Comparison of ENCODE assay signal across 24 cellular contexts in the genomic region with DNA sequence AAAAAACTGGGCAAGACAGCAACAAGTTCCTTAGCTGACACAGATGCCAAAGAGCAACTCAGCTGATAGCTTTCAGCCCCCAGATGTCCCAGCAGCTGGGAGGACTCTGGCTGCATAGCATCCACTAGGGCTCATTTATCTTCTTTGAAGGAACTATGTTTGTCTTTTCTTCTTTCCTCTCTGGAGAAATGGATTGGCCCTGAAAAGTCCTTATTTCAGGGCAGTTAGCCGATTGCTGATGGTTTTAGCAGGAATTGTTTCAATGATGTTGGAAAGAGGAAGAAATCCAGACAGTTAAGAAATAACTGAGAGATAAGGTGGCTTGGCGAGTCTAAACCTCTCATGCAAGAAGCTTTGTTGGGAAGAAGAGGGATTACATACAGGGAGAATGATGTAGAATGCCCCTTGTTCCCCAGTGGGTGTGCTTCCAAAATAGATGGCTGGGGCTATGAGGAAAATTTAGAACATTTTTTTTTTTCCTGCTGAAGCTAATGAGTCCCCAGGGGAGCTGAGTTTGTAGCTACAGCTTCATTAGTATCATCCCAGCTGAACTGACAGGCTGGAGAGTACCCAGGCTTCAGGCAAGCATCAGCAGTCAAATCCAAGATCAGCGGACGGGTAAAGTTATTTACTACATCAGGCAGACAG. TPM values are rescaled to one million over a fixed set of nuclear protein-coding genes. Genes with fewer than 3 reads are reported as not detected.
DNase-seq lines count a peak whose midpoint lies in the region; ATAC-seq and TF ChIP-seq lines count a peak whose summit lies in the region.
"Had no signal": no experiment of that assay in that cellular context is flagged by ENCODE, and none has a peak within 500 bp of the region (broad histone marks: within the 10 kb centered on the region; RNA-seq: fewer than 3 reads in every experiment).

No MANE protein-coding gene starts in this region.

- no peak overlapping the region for H3K4me3 ChIP-seq in endodermal cell (ENCODE audit: low read length)
- H3K4me3 ChIP-seq: SJCRH30 had no signal

- no peaks in the 10 kb centered on the region for H3K27me3 ChIP-seq in endodermal cell (ENCODE audit: control insufficient read depth, insufficient read depth, low read length, poor library complexity, severe bottlenecking)
- H3K27me3 ChIP-seq: SJCRH30 had no signal

- H3K4me1 ChIP-seq in endodermal cell (ENCODE audit: control insufficient read depth, insufficient read depth, low read length), result no peaks in the 10 kb centered on the region
- H3K4me1 ChIP-seq: SJCRH30 had no signal

- no peaks in the 10 kb centered on the region for H3K36me3 ChIP-seq in endodermal cell (ENCODE audit: control insufficient read depth, insufficient read depth, low read length)
- H3K36me3 ChIP-seq: SJCRH30 had no signal

- ATAC-seq in sciatic nerve (peak; percentile 79), HG03457 (IDR thresholded peaks at IDR 0.05; ENCODE audit: unreplicated experiment) (no peak)
- ATAC-seq in stimulated activated naive B cell treated with anti-CD40 and anti-IgM and Interleukin-4, amounts not matched to agents 10 μg/mL and 1 μg/mL and 100 μg/mL, for 72 hours (replicated peaks), result no peak

- H3K4me1 Mint-ChIP-seq in endodermal cell, result peaks cover 2% of the 10 kb centered on the region
- H3K4me1 Mint-ChIP-seq in stimulated activated naive B cell treated with anti-CD40 and anti-IgM and Interleukin-4, amounts not matched to agents 10 μg/mL and 1 μg/mL and 100 μg/mL, for 72 hours, result no peaks in the 10 kb centered on the region
- H3K4me1 Mint-ChIP-seq: activated CD4-positive, alpha-beta T cell treated with anti-CD3 and anti-CD28 coated beads, Interleukin-2, amount 10 ng/mL, durations not matched to agents 7 days and 5 days; neural crest cell had no signal

- peak; percentile 68 for DNase-seq in GM03348 (ENCODE audit: low spot score)
- DNase-seq in endodermal cell, result no peak
- DNase-seq in hepatic stellate cell (ENCODE audit: low spot score), result peak; percentile 18
- DNase-seq in sciatic nerve (ENCODE audit: low spot score), result no peak
- DNase-seq in EL, result no peak
- no peak for DNase-seq in NAMALWA (ENCODE audit: low spot score)
- DNase-seq in stimulated activated naive B cell treated with anti-CD40 and anti-IgM and Interleukin-4, amounts not matched to agents 10 μg/mL and 1 μg/mL and 100 μg/mL, for 72 hours, result no peak
- DNase-seq: activated CD4-positive, alpha-beta T cell treated with anti-CD3 and anti-CD28 coated beads, Interleukin-2, amount 10 ng/mL, durations not matched to agents 7 days and 5 days; activated CD8-positive, alpha-beta memory T cell treated with anti-CD3 and anti-CD28 coated beads, Interleukin-2, amount 50 U/mL, for 4 hours; activated effector memory CD4-positive, alpha-beta T cell treated with anti-CD3 and anti-CD28 coated beads, Interleukin-2, amount 50 U/mL, for 16 hours; AML-193; DMS79; effector CD4-positive, alpha-beta T cell; HFFc6; hypothalamus; KBM-7; midbrain; NCI-H2029; NCI-H526 treated with DMSO at 0.1 percent for 48 hours; OCI-M1; SJCRH30 had no signal

- 92 to 96% methylated on average over 4 of the region's 4 CpGs for WGBS in endodermal cell (ENCODE audit: insufficient coverage in 1 of 2, insufficient read length in 1 of 2), 2 experiments

- H3K4me3 Mint-ChIP-seq in endodermal cell, result no peak overlapping the region
- no peak overlapping the region for H3K4me3 Mint-ChIP-seq in stimulated activated naive B cell treated with anti-CD40 and anti-IgM and Interleukin-4, amounts not matched to agents 10 μg/mL and 1 μg/mL and 100 μg/mL, for 72 hours
- H3K4me3 Mint-ChIP-seq: activated CD4-positive, alpha-beta T cell treated with anti-CD3 and anti-CD28 coated beads, Interleukin-2, amount 10 ng/mL, durations not matched to agents 7 days and 5 days; HFFc6; neural crest cell; T-helper 1 cell treated with Interleukin-12 subunit alpha and Interleukin-12 subunit beta and Interleukin-4 antibody, amounts not matched to agents 30 μg/mL and 1 μg/mL, for 36 hours had no signal

- no peaks in the 10 kb centered on the region for H3K9me3 ChIP-seq in endodermal cell (ENCODE audit: control insufficient read depth, low read length)
- H3K9me3 ChIP-seq: SJCRH30 had no signal

- no peak overlapping the region for H3K27ac ChIP-seq in endodermal cell (ENCODE audit: low read depth, low read length)
- H3K27ac ChIP-seq: SJCRH30 had no signal

- TF ChIP-seq CTCF in endodermal cell (conservative IDR thresholded peaks at IDR 0.05), result peak; percentile 49

- no peak overlapping the region for H3K9ac ChIP-seq in endodermal cell (ENCODE audit: extremely low read depth, low read length, poor library complexity, severe bottlenecking)

- intact Hi-C loops in sciatic nerve (cut with DNase I), result no loop called here

- H3K36me3 Mint-ChIP-seq in endodermal cell (ENCODE audit: low read depth), result no peaks in the 10 kb centered on the region
- H3K36me3 Mint-ChIP-seq in stimulated activated naive B cell treated with anti-CD40 and anti-IgM and Interleukin-4, amounts not matched to agents 10 μg/mL and 1 μg/mL and 100 μg/mL, for 72 hours, result no peaks in the 10 kb centered on the region

- H3K9me3 Mint-ChIP-seq in endodermal cell, result no peaks in the 10 kb centered on the region
- H3K9me3 Mint-ChIP-seq in stimulated activated naive B cell treated with anti-CD40 and anti-IgM and Interleukin-4, amounts not matched to agents 10 μg/mL and 1 μg/mL and 100 μg/mL, for 72 hours, result no peaks in the 10 kb centered on the region
- H3K9me3 Mint-ChIP-seq: activated CD4-positive, alpha-beta T cell treated with anti-CD3 and anti-CD28 coated beads, Interleukin-2, amount 10 ng/mL, durations not matched to agents 7 days and 5 days; HFFc6; T-helper 1 cell treated with Interleukin-12 subunit alpha and Interleukin-12 subunit beta and Interleukin-4 antibody, amounts not matched to agents 30 μg/mL and 1 μg/mL, for 36 hours had no signal

- H3K27me3 Mint-ChIP-seq in endodermal cell (ENCODE audit: insufficient read depth), result no peaks in the 10 kb centered on the region
- H3K27me3 Mint-ChIP-seq in stimulated activated naive B cell treated with anti-CD40 and anti-IgM and Interleukin-4, amounts not matched to agents 10 μg/mL and 1 μg/mL and 100 μg/mL, for 72 hours, result peaks cover 15 to 27% of the 10 kb centered on the region in 2 donors

- H3K27ac Mint-ChIP-seq in endodermal cell, result no peak overlapping the region
- no peak overlapping the region for H3K27ac Mint-ChIP-seq in stimulated activated naive B cell treated with anti-CD40 and anti-IgM and Interleukin-4, amounts not matched to agents 10 μg/mL and 1 μg/mL and 100 μg/mL, for 72 hours
- H3K27ac Mint-ChIP-seq: activated CD4-positive, alpha-beta T cell treated with anti-CD3 and anti-CD28 coated beads, Interleukin-2, amount 10 ng/mL, durations not matched to agents 7 days and 5 days; HFFc6; T-helper 1 cell treated with Interleukin-12 subunit alpha and Interleukin-12 subunit beta and Interleukin-4 antibody, amounts not matched to agents 30 μg/mL and 1 μg/mL, for 36 hours had no signal

RNA-seq across cellular contexts. Expression of gene SERPINE2, which starts 33.6 kb away (rescaled TPM):
- total RNA-seq in endodermal cell, result 100 to 1,000 TPM; 257 to 386 TPM
- polyA plus RNA-seq in endodermal cell (2013, experiment 1 of 2), result 226 TPM
- 288 TPM for polyA plus RNA-seq in endodermal cell (2013, experiment 2 of 2)
- total RNA-seq in sciatic nerve, result 61.3 TPM

Comparison
In these comparisons a context has a peak if more than half of its experiments do, and no peak if none do; other contexts are left out.
1. DNase-seq: peak in GM03348 (single experiment) and hepatic stellate cell (single experiment); none in endodermal cell (single experiment), sciatic nerve (single experiment), EL (single experiment), NAMALWA (single experiment) and stimulated activated naive B cell treated with anti-CD40 and anti-IgM and Interleukin-4, amounts not matched to agents 10 μg/mL and 1 μg/mL and 100 μg/mL, for 72 hours (single experiment).